1 cellular context compared by ENCODE assay signal in the genomic region with DNA sequence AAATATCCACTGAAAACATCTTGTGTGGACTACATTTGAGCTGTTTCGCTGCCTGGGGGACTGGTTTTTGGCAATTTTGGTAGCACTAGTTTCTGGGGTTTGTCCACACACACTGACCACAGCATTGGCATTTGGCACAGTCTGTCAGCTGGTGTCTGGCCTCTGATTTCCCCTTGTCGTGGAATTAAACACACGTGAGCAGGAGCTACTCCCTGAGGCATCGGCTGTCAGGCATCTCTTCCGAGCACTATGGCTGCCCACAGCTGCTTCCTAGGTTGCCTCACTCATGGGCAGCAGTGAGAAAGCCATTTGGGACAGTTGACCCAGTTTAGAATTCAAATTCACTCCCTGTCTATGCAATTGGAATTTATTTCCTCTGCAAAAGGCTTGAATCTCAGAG.
TF ChIP-seq lines count a peak whose summit lies in the region.

No MANE protein-coding gene starts in this region.

TF ChIP-seq in H1, 55 proteins besides CTCF, POLR2A, EP300 and RAD21:
- TF ChIP-seq RBBP5 (IDR thresholded peaks at IDR 0.05; ENCODE audit: borderline replicate concordance, low read depth, low read length): no peak
- TF ChIP-seq CREB1 (IDR thresholded peaks at IDR 0.05): no peak
- TF ChIP-seq JUN (IDR thresholded peaks at IDR 0.05; ENCODE audit: low read depth, low read length): no peak
- TF ChIP-seq SRF (IDR thresholded peaks at IDR 0.05; ENCODE audit: low read depth, low read length): no peak
- TF ChIP-seq CBX5 (IDR thresholded peaks at IDR 0.05; ENCODE audit: low read depth, low read length): no peak
- TF ChIP-seq SIN3A (conservative IDR thresholded peaks at IDR 0.05 in 1 of 2, IDR thresholded peaks at IDR 0.05 in 1 of 2; ENCODE audit: low read depth in 1 of 2, low read length in 2 of 2): no peak
- TF ChIP-seq MAX (IDR thresholded peaks at IDR 0.05): no peak
- no peak for TF ChIP-seq CBX8 (IDR thresholded peaks at IDR 0.05; ENCODE audit: borderline replicate concordance, low read depth, low read length)
- TF ChIP-seq, protein P1, sequence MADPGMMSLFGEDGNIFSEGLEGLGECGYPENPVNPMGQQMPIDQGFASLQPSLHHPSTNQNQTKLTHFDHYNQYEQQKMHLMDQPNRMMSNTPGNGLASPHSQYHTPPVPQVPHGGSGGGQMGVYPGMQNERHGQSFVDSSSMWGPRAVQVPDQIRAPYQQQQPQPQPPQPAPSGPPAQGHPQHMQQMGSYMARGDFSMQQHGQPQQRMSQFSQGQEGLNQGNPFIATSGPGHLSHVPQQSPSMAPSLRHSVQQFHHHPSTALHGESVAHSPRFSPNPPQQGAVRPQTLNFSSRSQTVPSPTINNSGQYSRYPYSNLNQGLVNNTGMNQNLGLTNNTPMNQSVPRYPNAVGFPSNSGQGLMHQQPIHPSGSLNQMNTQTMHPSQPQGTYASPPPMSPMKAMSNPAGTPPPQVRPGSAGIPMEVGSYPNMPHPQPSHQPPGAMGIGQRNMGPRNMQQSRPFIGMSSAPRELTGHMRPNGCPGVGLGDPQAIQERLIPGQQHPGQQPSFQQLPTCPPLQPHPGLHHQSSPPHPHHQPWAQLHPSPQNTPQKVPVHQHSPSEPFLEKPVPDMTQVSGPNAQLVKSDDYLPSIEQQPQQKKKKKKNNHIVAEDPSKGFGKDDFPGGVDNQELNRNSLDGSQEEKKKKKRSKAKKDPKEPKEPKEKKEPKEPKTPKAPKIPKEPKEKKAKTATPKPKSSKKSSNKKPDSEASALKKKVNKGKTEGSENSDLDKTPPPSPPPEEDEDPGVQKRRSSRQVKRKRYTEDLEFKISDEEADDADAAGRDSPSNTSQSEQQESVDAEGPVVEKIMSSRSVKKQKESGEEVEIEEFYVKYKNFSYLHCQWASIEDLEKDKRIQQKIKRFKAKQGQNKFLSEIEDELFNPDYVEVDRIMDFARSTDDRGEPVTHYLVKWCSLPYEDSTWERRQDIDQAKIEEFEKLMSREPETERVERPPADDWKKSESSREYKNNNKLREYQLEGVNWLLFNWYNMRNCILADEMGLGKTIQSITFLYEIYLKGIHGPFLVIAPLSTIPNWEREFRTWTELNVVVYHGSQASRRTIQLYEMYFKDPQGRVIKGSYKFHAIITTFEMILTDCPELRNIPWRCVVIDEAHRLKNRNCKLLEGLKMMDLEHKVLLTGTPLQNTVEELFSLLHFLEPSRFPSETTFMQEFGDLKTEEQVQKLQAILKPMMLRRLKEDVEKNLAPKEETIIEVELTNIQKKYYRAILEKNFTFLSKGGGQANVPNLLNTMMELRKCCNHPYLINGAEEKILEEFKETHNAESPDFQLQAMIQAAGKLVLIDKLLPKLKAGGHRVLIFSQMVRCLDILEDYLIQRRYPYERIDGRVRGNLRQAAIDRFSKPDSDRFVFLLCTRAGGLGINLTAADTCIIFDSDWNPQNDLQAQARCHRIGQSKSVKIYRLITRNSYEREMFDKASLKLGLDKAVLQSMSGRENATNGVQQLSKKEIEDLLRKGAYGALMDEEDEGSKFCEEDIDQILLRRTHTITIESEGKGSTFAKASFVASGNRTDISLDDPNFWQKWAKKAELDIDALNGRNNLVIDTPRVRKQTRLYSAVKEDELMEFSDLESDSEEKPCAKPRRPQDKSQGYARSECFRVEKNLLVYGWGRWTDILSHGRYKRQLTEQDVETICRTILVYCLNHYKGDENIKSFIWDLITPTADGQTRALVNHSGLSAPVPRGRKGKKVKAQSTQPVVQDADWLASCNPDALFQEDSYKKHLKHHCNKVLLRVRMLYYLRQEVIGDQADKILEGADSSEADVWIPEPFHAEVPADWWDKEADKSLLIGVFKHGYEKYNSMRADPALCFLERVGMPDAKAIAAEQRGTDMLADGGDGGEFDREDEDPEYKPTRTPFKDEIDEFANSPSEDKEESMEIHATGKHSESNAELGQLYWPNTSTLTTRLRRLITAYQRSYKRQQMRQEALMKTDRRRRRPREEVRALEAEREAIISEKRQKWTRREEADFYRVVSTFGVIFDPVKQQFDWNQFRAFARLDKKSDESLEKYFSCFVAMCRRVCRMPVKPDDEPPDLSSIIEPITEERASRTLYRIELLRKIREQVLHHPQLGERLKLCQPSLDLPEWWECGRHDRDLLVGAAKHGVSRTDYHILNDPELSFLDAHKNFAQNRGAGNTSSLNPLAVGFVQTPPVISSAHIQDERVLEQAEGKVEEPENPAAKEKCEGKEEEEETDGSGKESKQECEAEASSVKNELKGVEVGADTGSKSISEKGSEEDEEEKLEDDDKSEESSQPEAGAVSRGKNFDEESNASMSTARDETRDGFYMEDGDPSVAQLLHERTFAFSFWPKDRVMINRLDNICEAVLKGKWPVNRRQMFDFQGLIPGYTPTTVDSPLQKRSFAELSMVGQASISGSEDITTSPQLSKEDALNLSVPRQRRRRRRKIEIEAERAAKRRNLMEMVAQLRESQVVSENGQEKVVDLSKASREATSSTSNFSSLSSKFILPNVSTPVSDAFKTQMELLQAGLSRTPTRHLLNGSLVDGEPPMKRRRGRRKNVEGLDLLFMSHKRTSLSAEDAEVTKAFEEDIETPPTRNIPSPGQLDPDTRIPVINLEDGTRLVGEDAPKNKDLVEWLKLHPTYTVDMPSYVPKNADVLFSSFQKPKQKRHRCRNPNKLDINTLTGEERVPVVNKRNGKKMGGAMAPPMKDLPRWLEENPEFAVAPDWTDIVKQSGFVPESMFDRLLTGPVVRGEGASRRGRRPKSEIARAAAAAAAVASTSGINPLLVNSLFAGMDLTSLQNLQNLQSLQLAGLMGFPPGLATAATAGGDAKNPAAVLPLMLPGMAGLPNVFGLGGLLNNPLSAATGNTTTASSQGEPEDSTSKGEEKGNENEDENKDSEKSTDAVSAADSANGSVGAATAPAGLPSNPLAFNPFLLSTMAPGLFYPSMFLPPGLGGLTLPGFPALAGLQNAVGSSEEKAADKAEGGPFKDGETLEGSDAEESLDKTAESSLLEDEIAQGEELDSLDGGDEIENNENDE (IDR thresholded peaks at IDR 0.05; ENCODE audit: insufficient replicate concordance, low read length): no peak
- TF ChIP-seq EZH2 (IDR thresholded peaks at IDR 0.05; ENCODE audit: low read depth, low read length, severe bottlenecking): no peak
- no peak for TF ChIP-seq CEBPB (IDR thresholded peaks at IDR 0.05; ENCODE audit: low read depth, low read length)
- TF ChIP-seq MAFK (IDR thresholded peaks at IDR 0.05; ENCODE audit: low read depth, low read length): no peak
- TF ChIP-seq SP1 (IDR thresholded peaks at IDR 0.05; ENCODE audit: low read depth, low read length): no peak
- TF ChIP-seq NRF1 (IDR thresholded peaks at IDR 0.05; ENCODE audit: low read depth, low read length): no peak
- no peak for TF ChIP-seq TAF1 (IDR thresholded peaks at IDR 0.05; ENCODE audit: low read depth, low read length)
- TF ChIP-seq TAF7 (optimal IDR thresholded peaks at IDR 0.05; ENCODE audit: borderline replicate concordance, low read depth, low read length): no peak
- TF ChIP-seq, protein P2, sequence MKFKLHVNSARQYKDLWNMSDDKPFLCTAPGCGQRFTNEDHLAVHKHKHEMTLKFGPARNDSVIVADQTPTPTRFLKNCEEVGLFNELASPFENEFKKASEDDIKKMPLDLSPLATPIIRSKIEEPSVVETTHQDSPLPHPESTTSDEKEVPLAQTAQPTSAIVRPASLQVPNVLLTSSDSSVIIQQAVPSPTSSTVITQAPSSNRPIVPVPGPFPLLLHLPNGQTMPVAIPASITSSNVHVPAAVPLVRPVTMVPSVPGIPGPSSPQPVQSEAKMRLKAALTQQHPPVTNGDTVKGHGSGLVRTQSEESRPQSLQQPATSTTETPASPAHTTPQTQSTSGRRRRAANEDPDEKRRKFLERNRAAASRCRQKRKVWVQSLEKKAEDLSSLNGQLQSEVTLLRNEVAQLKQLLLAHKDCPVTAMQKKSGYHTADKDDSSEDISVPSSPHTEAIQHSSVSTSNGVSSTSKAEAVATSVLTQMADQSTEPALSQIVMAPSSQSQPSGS (IDR thresholded peaks at IDR 0.05; ENCODE audit: low read length): no peak
- TF ChIP-seq SP2 (IDR thresholded peaks at IDR 0.05; ENCODE audit: low read length): no peak
- TF ChIP-seq KDM5A (IDR thresholded peaks at IDR 0.05; ENCODE audit: low read length): no peak
- TF ChIP-seq SUZ12 (IDR thresholded peaks at IDR 0.05; ENCODE audit: low read length): no peak
TF ChIP-seq in H1: peak in this region for 0.
